30 cellular contexts compared by ENCODE assay signal in genomic region chr12:89379839-89380467, GRCh38.
"Had no signal": no experiment of that assay in that cellular context is flagged by ENCODE, and none has a peak within 500 bp of the region (broad histone marks: within the 10 kb centered on the region; RNA-seq: fewer than 3 reads in every experiment).

No MANE protein-coding gene starts in this region.

- H3K36me3 Mint-ChIP-seq: activated naive CD8-positive, alpha-beta T cell; natural killer cell; stimulated activated effector memory CD8-positive, alpha-beta T cell treated with anti-CD3 and anti-CD28 coated beads, Interleukin-12 subunit alpha, Interleukin-12 subunit beta, amount 100 ng/mL, for 72 hours had no signal

- H3K27me3 Mint-ChIP-seq: activated naive CD8-positive, alpha-beta T cell; stimulated activated naive CD8-positive, alpha-beta T cell treated with anti-CD3 and anti-CD28 coated beads, Interleukin-15, amount 100 ng/mL, for 72 hours had no signal

- H3K27me3 ChIP-seq: dorsolateral prefrontal cortex, neutrophil, sigmoid colon, upper lobe of right lung had no signal

- H3K4me3 Mint-ChIP-seq: activated naive CD8-positive, alpha-beta T cell; natural killer cell; stimulated activated effector memory CD8-positive, alpha-beta T cell treated with anti-CD3 and anti-CD28 coated beads, Interleukin-12 subunit alpha, Interleukin-12 subunit beta, amount 100 ng/mL, for 72 hours; stimulated activated naive CD8-positive, alpha-beta T cell treated with anti-CD3 and anti-CD28 coated beads, Interleukin-15, amount 100 ng/mL, for 72 hours; T-helper 1 cell treated with Interleukin-12 subunit alpha and Interleukin-12 subunit beta and Interleukin-4 antibody, amounts not matched to agents 30 μg/mL and 1 μg/mL, for 36 hours had no signal

- H3K9me3 Mint-ChIP-seq: natural killer cell; stimulated activated effector memory CD8-positive, alpha-beta T cell treated with anti-CD3 and anti-CD28 coated beads, Interleukin-12 subunit alpha, Interleukin-12 subunit beta, amount 100 ng/mL, for 72 hours had no signal

- DNase-seq: activated CD4-positive, alpha-beta T cell treated with anti-CD3 and anti-CD28 coated beads for 48 hours; activated CD4-positive, alpha-beta T cell treated with anti-CD3 and anti-CD28 coated beads, Interleukin-2, amount 50 U/mL, for 48 hours; activated CD8-positive, alpha-beta memory T cell treated with anti-CD3 and anti-CD28 coated beads for 24 hours; activated effector memory CD4-positive, alpha-beta T cell treated with Interleukin-2 at 50 U/mL for 16 hours; activated naive CD4-positive, alpha-beta T cell treated with Interleukin-2 at 50 U/mL for 16 hours; anterior cingulate cortex; dorsolateral prefrontal cortex; effector memory CD4-positive, alpha-beta T cell; hippocampal formation; left colon; natural killer cell; retina; sigmoid colon; stimulated activated CD4-positive, alpha-beta T cell treated with anti-CD3 and anti-CD28 coated beads, Interleukin-4, amount 100 ng/mL, for 24 hours; stimulated activated naive CD8-positive, alpha-beta T cell treated with anti-CD3 and anti-CD28 coated beads, Interleukin-15, amount 100 ng/mL, for 72 hours; substantia nigra; T-helper 9 cell; upper lobe of right lung; WERI-Rb-1 had no signal

- H3K27ac ChIP-seq: neutrophil, sigmoid colon, upper lobe of right lung, WERI-Rb-1 had no signal

- ATAC-seq: activated CD4-positive, CD25-positive, alpha-beta regulatory T cell treated with anti-CD3 and anti-CD28 coated beads, Interleukin-2, amount 50 U/mL, for 24 hours; natural killer cell; stimulated activated effector memory CD8-positive, alpha-beta T cell treated with anti-CD3 and anti-CD28 coated beads, Interleukin-12 subunit alpha, Interleukin-12 subunit beta, amount 100 ng/mL, for 72 hours; stimulated activated naive CD8-positive, alpha-beta T cell treated with anti-CD3 and anti-CD28 coated beads, Interleukin-15, amount 100 ng/mL, for 72 hours; upper lobe of right lung had no signal

- H3K27ac Mint-ChIP-seq: activated naive CD8-positive, alpha-beta T cell; natural killer cell; stimulated activated effector memory CD8-positive, alpha-beta T cell treated with anti-CD3 and anti-CD28 coated beads, Interleukin-12 subunit alpha, Interleukin-12 subunit beta, amount 100 ng/mL, for 72 hours; T-helper 1 cell treated with Interleukin-12 subunit alpha and Interleukin-12 subunit beta and Interleukin-4 antibody, amounts not matched to agents 30 μg/mL and 1 μg/mL, for 36 hours had no signal

- H3K36me3 ChIP-seq: neutrophil, sigmoid colon, upper lobe of right lung, WERI-Rb-1 had no signal

- H3K9me3 ChIP-seq: neutrophil, sigmoid colon, upper lobe of right lung had no signal

- H3K4me3 ChIP-seq: dorsolateral prefrontal cortex, sigmoid colon, upper lobe of right lung had no signal

- FAIRE-seq: bronchial epithelial cell, colon, frontal cortex, keratinocyte, small intestine, TTC549 had no signal
